In the genomic region with DNA sequence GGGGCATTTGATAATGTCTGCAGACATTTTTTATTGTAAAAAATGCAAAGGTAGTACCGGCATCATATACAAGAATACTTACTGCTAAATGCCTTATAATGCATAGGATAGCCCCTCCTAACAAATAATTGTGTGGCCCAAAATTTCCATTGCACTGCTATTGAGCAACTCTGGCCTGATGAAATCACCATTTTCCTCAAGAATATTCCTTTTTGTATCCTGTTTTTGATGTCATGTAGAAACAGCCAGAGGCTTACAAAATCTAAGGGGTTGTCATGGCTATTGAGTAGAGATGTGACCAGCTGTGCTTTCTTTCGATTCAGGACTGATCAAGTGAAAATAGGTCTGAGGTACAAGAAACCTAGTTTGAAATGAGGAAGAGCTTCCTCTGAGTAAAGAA, we compare ENCODE assay signal across 2 cellular contexts.
TF ChIP-seq lines count a peak whose summit lies in the region.

No MANE protein-coding gene starts in this region.

TF ChIP-seq in IMR-90, 13 proteins besides CTCF, POLR2A, EP300 and RAD21:
- TF ChIP-seq CHD1 (IDR thresholded peaks at IDR 0.05; ENCODE audit: low read depth, low read length) = no peak
- peak; percentile 73 for TF ChIP-seq CEBPB (IDR thresholded peaks at IDR 0.05; ENCODE audit: low read depth, low read length)
- TF ChIP-seq, protein P1, sequence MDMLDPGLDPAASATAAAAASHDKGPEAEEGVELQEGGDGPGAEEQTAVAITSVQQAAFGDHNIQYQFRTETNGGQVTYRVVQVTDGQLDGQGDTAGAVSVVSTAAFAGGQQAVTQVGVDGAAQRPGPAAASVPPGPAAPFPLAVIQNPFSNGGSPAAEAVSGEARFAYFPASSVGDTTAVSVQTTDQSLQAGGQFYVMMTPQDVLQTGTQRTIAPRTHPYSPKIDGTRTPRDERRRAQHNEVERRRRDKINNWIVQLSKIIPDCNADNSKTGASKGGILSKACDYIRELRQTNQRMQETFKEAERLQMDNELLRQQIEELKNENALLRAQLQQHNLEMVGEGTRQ (IDR thresholded peaks at IDR 0.05; ENCODE audit: low read depth, low read length) = no peak

TF ChIP-seq in GM12878, 131 proteins besides CTCF, POLR2A, EP300 and RAD21:
- TF ChIP-seq TAF1 (IDR thresholded peaks at IDR 0.05; ENCODE audit: borderline replicate concordance, low read depth, low read length) (no peak), MXI1 (IDR thresholded peaks at IDR 0.05; ENCODE audit: low read depth, low read length) (no peak), BACH1 (IDR thresholded peaks at IDR 0.05; ENCODE audit: borderline replicate concordance) (no peak), FOXK2 (IDR thresholded peaks at IDR 0.05) (no peak), FOS (IDR thresholded peaks at IDR 0.05; ENCODE audit: borderline replicate concordance, extremely low read depth, insufficient read length) (no peak), FOXM1 (IDR thresholded peaks at IDR 0.05; ENCODE audit: low read depth, low read length) (no peak), GATAD2B (conservative IDR thresholded peaks at IDR 0.05; ENCODE audit: low read depth) (no peak), CHD4 (IDR thresholded peaks at IDR 0.05) (no peak), SMAD1 (IDR thresholded peaks at IDR 0.05; ENCODE audit: low read depth, partially characterized antibody) (no peak), NR2F1 (conservative IDR thresholded peaks at IDR 0.05) (no peak), SREBF1 (IDR thresholded peaks at IDR 0.05; ENCODE audit: low read length) (no peak), ZNF207 (IDR thresholded peaks at IDR 0.05; ENCODE audit: borderline replicate concordance) (no peak), BHLHE40 (IDR thresholded peaks at IDR 0.05; ENCODE audit: borderline replicate concordance in 1 of 2, low read depth in 2 of 2, low read length in 1 of 2) (no peak)
- TF ChIP-seq, protein P2, sequence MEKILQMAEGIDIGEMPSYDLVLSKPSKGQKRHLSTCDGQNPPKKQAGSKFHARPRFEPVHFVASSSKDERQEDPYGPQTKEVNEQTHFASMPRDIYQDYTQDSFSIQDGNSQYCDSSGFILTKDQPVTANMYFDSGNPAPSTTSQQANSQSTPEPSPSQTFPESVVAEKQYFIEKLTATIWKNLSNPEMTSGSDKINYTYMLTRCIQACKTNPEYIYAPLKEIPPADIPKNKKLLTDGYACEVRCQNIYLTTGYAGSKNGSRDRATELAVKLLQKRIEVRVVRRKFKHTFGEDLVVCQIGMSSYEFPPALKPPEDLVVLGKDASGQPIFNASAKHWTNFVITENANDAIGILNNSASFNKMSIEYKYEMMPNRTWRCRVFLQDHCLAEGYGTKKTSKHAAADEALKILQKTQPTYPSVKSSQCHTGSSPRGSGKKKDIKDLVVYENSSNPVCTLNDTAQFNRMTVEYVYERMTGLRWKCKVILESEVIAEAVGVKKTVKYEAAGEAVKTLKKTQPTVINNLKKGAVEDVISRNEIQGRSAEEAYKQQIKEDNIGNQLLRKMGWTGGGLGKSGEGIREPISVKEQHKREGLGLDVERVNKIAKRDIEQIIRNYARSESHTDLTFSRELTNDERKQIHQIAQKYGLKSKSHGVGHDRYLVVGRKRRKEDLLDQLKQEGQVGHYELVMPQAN (conservative IDR thresholded peaks at IDR 0.05) = no peak
- TF ChIP-seq, protein P3, sequence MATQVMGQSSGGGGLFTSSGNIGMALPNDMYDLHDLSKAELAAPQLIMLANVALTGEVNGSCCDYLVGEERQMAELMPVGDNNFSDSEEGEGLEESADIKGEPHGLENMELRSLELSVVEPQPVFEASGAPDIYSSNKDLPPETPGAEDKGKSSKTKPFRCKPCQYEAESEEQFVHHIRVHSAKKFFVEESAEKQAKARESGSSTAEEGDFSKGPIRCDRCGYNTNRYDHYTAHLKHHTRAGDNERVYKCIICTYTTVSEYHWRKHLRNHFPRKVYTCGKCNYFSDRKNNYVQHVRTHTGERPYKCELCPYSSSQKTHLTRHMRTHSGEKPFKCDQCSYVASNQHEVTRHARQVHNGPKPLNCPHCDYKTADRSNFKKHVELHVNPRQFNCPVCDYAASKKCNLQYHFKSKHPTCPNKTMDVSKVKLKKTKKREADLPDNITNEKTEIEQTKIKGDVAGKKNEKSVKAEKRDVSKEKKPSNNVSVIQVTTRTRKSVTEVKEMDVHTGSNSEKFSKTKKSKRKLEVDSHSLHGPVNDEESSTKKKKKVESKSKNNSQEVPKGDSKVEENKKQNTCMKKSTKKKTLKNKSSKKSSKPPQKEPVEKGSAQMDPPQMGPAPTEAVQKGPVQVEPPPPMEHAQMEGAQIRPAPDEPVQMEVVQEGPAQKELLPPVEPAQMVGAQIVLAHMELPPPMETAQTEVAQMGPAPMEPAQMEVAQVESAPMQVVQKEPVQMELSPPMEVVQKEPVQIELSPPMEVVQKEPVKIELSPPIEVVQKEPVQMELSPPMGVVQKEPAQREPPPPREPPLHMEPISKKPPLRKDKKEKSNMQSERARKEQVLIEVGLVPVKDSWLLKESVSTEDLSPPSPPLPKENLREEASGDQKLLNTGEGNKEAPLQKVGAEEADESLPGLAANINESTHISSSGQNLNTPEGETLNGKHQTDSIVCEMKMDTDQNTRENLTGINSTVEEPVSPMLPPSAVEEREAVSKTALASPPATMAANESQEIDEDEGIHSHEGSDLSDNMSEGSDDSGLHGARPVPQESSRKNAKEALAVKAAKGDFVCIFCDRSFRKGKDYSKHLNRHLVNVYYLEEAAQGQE (IDR thresholded peaks at IDR 0.05; ENCODE audit: low read depth, low read length) = no peak
- TF ChIP-seq, protein P4, sequence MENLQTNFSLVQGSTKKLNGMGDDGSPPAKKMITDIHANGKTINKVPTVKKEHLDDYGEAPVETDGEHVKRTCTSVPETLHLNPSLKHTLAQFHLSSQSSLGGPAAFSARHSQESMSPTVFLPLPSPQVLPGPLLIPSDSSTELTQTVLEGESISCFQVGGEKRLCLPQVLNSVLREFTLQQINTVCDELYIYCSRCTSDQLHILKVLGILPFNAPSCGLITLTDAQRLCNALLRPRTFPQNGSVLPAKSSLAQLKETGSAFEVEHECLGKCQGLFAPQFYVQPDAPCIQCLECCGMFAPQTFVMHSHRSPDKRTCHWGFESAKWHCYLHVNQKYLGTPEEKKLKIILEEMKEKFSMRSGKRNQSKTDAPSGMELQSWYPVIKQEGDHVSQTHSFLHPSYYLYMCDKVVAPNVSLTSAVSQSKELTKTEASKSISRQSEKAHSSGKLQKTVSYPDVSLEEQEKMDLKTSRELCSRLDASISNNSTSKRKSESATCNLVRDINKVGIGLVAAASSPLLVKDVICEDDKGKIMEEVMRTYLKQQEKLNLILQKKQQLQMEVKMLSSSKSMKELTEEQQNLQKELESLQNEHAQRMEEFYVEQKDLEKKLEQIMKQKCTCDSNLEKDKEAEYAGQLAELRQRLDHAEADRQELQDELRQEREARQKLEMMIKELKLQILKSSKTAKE (IDR thresholded peaks at IDR 0.05; ENCODE audit: low read depth, poor library complexity, severe bottlenecking) = no peak
- TF ChIP-seq, protein P5, sequence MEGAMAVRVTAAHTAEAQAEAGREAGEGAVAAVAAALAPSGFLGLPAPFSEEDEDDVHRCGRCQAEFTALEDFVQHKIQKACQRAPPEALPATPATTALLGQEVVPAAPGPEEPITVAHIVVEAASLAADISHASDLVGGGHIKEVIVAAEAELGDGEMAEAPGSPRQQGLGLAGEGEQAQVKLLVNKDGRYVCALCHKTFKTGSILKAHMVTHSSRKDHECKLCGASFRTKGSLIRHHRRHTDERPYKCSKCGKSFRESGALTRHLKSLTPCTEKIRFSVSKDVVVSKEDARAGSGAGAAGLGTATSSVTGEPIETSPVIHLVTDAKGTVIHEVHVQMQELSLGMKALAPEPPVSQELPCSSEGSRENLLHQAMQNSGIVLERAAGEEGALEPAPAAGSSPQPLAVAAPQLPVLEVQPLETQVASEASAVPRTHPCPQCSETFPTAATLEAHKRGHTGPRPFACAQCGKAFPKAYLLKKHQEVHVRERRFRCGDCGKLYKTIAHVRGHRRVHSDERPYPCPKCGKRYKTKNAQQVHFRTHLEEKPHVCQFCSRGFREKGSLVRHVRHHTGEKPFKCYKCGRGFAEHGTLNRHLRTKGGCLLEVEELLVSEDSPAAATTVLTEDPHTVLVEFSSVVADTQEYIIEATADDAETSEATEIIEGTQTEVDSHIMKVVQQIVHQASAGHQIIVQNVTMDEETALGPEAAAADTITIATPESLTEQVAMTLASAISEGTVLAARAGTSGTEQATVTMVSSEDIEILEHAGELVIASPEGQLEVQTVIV (IDR thresholded peaks at IDR 0.05; ENCODE audit: borderline replicate concordance, partially characterized antibody) = no peak
- TF ChIP-seq, protein P6, sequence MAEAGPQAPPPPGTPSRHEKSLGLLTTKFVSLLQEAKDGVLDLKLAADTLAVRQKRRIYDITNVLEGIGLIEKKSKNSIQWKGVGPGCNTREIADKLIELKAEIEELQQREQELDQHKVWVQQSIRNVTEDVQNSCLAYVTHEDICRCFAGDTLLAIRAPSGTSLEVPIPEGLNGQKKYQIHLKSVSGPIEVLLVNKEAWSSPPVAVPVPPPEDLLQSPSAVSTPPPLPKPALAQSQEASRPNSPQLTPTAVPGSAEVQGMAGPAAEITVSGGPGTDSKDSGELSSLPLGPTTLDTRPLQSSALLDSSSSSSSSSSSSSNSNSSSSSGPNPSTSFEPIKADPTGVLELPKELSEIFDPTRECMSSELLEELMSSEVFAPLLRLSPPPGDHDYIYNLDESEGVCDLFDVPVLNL (IDR thresholded peaks at IDR 0.05; ENCODE audit: low read depth, low read length) = no peak
